ENCODE assay signal across 1 cellular context in the genomic region with DNA sequence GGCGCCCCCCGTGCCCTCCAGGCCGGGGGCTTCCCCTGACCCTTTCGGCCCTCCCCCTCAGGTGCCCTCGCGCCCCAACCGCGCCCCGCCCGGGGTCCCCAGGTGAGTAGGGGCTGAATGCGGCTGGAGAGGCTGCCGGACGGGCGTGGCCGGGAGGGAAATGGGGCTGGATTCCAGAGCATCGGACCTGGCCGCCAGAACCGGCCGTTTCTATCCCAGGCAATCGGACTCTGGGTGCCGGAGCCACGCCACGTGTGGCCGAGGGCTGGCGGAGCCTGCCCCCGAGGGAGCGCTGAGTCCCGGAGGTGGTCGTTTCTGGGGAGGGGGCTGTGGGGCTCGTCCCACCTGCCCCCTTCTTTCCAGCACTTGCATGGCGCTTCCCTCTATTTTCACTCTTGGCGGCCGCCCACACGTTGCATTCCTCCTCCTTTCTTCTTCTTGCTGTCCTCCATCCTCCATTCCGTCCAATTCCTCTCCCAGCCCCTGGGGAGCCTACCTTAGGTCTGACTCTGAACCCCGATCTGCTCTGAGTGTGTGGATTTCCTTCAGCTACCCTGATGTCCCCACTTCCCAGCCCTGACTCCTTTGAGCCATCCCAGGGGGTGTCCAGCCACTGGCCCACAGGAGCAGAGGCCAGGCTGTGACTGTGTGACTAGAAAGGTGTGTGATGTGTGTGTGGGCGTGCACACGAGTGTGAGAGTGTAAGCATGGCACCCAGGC.
TF ChIP-seq lines count a peak whose summit lies in the region.

No MANE protein-coding gene starts in this region.

TF ChIP-seq in endothelial cell of umbilical vein, 7 proteins besides CTCF, POLR2A, EP300 and RAD21:
- TF ChIP-seq MYC (IDR thresholded peaks at IDR 0.05; ENCODE audit: low read depth, low read length) (no peak), POLR2AphosphoS5 (IDR thresholded peaks at IDR 0.05; ENCODE audit: insufficient read depth, low read depth, low read length) (no peak), EZH2 (IDR thresholded peaks at IDR 0.05; ENCODE audit: borderline replicate concordance, low read depth, low read length, severe bottlenecking) (no peak), FOS (IDR thresholded peaks at IDR 0.05; ENCODE audit: borderline replicate concordance, insufficient read depth, low read length) (no peak), GATA2 (IDR thresholded peaks at IDR 0.05; ENCODE audit: insufficient read depth, insufficient read length, low read depth, low read length) (no peak)
- TF ChIP-seq, protein P1, sequence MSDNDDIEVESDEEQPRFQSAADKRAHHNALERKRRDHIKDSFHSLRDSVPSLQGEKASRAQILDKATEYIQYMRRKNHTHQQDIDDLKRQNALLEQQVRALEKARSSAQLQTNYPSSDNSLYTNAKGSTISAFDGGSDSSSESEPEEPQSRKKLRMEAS (IDR thresholded peaks at IDR 0.05; ENCODE audit: insufficient read depth, insufficient read length): no peak
